In genomic region chr6:43882690-43883448, GRCh38 we compare ENCODE assay signal across 6 cellular contexts.
A peak's percentile ranks its signal among the peaks of the same experiment; 100 is the strongest.
DNase-seq lines count a peak whose midpoint lies in the region; ATAC-seq, FAIRE-seq and TF ChIP-seq lines count a peak whose summit lies in the region.
"Not testable (repeated sequence)": the region's sequence is repeated elsewhere in the genome, so short reads cannot be mapped to it uniquely, and the experiment has no call there.

No MANE protein-coding gene starts in this region.

- H3K27ac ChIP-seq in HEK293 (ENCODE audit: extremely low read depth, low read depth, low read length); astrocyte (ENCODE audit: low read depth, low read length); aorta (ENCODE audit: low read depth in 1 of 2, low read length in 2 of 2): not testable (repeated sequence)

- H3K36me3 Mint-ChIP-seq in astrocyte (ENCODE audit: low read depth, unreplicated experiment); central memory CD8-positive, alpha-beta T cell (ENCODE audit: insufficient read depth); endothelial cell (ENCODE audit: low read depth, unreplicated experiment); neural crest cell (ENCODE audit: low read depth): not testable (repeated sequence)

- POLR2A ChIA-PET in HEK293 (lab: Yijun Ruan, JAX): not testable (repeated sequence)

- not testable (repeated sequence) for H3K79me2 ChIP-seq in astrocyte (ENCODE audit: insufficient read depth, low read length)

- H3K4me3 Mint-ChIP-seq in astrocyte (ENCODE audit: unreplicated experiment): peak overlapping the region; percentile 56
- H3K4me3 Mint-ChIP-seq in central memory CD8-positive, alpha-beta T cell; endothelial cell (ENCODE audit: unreplicated experiment); neural crest cell: not testable (repeated sequence)

- not testable (repeated sequence) for H3K4me1 Mint-ChIP-seq in astrocyte (ENCODE audit: low read depth, unreplicated experiment); central memory CD8-positive, alpha-beta T cell; endothelial cell (ENCODE audit: unreplicated experiment)
- H3K4me1 Mint-ChIP-seq in neural crest cell: peaks cover 28% of the 10 kb centered on the region

- H4K20me1 ChIP-seq in astrocyte (ENCODE audit: insufficient read depth, low read length): not testable (repeated sequence)

- not testable (repeated sequence) for H3K4me2 ChIP-seq in astrocyte (ENCODE audit: low read length)

- not testable (repeated sequence) for H2AFZ ChIP-seq in astrocyte (ENCODE audit: low read depth, low read length)

- not testable (repeated sequence) for DNase-seq in astrocyte (ENCODE audit: low read depth); central memory CD8-positive, alpha-beta T cell (ENCODE audit: low spot score in 2 of 2); endothelial cell (ENCODE audit: low spot score); neural crest cell (ENCODE audit: low read depth, low spot score)
- peak; percentile 14 to 28 for DNase-seq in aorta

- 92 to 96% methylated on average over 9 of the region's 9 CpGs for WGBS in aorta, 2 donors

- H3K9me3 ChIP-seq in HEK293 (ENCODE audit: control insufficient read depth, insufficient read depth, low read depth, low read length); astrocyte (ENCODE audit: insufficient read depth, low read depth, low read length); aorta (ENCODE audit: control insufficient read depth, low read length): not testable (repeated sequence)

- FAIRE-seq in astrocyte (lab: Jason Lieb, UNC): not testable (repeated sequence)

- not testable (repeated sequence) for H3K4me3 ChIP-seq in HEK293 (ENCODE audit: low read depth, low read length); astrocyte (ENCODE audit: insufficient read depth, low read depth, low read length); aorta (ENCODE audit: low read length in 2 of 2)

- H3K9ac ChIP-seq in astrocyte (ENCODE audit: low read length): not testable (repeated sequence)

- not testable (repeated sequence) for ATAC-seq in central memory CD8-positive, alpha-beta T cell (replicated peaks; ENCODE audit: extremely low read depth, poor library complexity, severe bottlenecking); aorta (ENCODE audit: low FRiP score)

- not testable (repeated sequence) for TF ChIP-seq CTCF in HEK293 (tag by site-specific recombination; IDR thresholded peaks at IDR 0.05); astrocyte (IDR thresholded peaks at IDR 0.05; ENCODE audit: insufficient read depth, low read depth, low read length); endothelial cell (IDR thresholded peaks at IDR 0.05; ENCODE audit: unreplicated experiment); neural crest cell (conservative IDR thresholded peaks at IDR 0.05)

- not testable (repeated sequence) for H3K9me3 Mint-ChIP-seq in astrocyte (ENCODE audit: unreplicated experiment); central memory CD8-positive, alpha-beta T cell; endothelial cell (ENCODE audit: unreplicated experiment); neural crest cell

- peaks cover 57% of the 10 kb centered on the region for H3K27me3 Mint-ChIP-seq in astrocyte (ENCODE audit: low read depth, unreplicated experiment)
- not testable (repeated sequence) for H3K27me3 Mint-ChIP-seq in central memory CD8-positive, alpha-beta T cell; endothelial cell (ENCODE audit: unreplicated experiment); neural crest cell (ENCODE audit: low read depth)

- H3K27ac Mint-ChIP-seq in astrocyte (ENCODE audit: unreplicated experiment): not testable (repeated sequence)
- H3K27ac Mint-ChIP-seq in central memory CD8-positive, alpha-beta T cell (ENCODE audit: low read depth): peak overlapping the region; percentile 9
- H3K27ac Mint-ChIP-seq in endothelial cell (ENCODE audit: unreplicated experiment) (peak overlapping the region; percentile 66), neural crest cell (ENCODE audit: unreplicated experiment) (peak overlapping the region; percentile 78)

- CTCF ChIA-PET in HEK293 (lab: Yijun Ruan, JAX): interaction anchor here (0.9 to 1.0 kb wide), 2 partner anchors 108 to 117 kb away, joined by 3 to 4 read pairs; no protein-coding TSS in a partner anchor

- not testable (repeated sequence) for H3K27me3 ChIP-seq in astrocyte (ENCODE audit: insufficient read depth, low read length); aorta (ENCODE audit: control insufficient read depth in 1 of 2, insufficient read depth in 2 of 2, low read length in 1 of 2)

- not testable (repeated sequence) for H3K36me3 ChIP-seq in HEK293 (ENCODE audit: control insufficient read depth in 2 of 2, insufficient read depth in 1 of 2, low read length in 2 of 2); astrocyte (ENCODE audit: insufficient read depth, low read length); aorta (ENCODE audit: control insufficient read depth in 1 of 2, insufficient read depth in 2 of 2, low read length in 1 of 2)

- intact Hi-C loops in aorta (cut with DNase I): not testable (repeated sequence)

- not testable (repeated sequence) for H3K4me1 ChIP-seq in HEK293 (ENCODE audit: control insufficient read depth, insufficient read depth, low read length); astrocyte (ENCODE audit: insufficient read depth, low read length); aorta (ENCODE audit: control insufficient read depth in 1 of 2, insufficient read depth in 2 of 2, low read length in 2 of 2)

TF ChIP-seq in HEK293, 187 proteins besides CTCF, POLR2A, EP300 and RAD21:
- TF ChIP-seq ZNF146 (tag by site-specific recombination; IDR thresholded peaks at IDR 0.05) (peak; percentile 99), ZNF280D (tag by site-specific recombination; IDR thresholded peaks at IDR 0.05) (peak; percentile 61; the same call in 1 of the 2 replicates), ZNF184 (tag by site-specific recombination; IDR thresholded peaks at IDR 0.05) (peak; percentile 90), ZNF580 (tag by site-specific recombination; IDR thresholded peaks at IDR 0.05) (peak; percentile 88)
